In the genomic region with DNA sequence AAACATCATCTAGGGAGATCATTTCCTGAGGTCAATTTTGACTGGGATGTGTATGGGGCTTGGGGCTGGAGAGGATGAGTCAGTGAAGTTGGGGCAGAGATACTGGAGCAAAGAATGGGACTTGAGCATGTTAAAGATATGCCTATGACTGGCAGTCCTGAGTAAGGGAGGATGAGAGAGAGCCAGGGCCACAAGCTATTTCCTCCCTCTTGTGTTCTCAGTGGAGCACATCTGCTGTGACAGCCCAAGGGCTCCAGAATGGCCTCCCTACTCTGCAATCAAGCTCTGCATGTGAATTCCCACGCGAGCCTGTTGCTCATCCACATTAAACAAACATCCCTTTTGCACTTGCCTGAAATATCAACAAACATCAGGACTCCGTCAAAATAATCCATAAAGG, we compare ENCODE assay signal across 1 cellular context.
TF ChIP-seq lines count a peak whose summit lies in the region.

No MANE protein-coding gene starts in this region.

TF ChIP-seq in HEK293, 187 proteins besides CTCF, POLR2A, EP300 and RAD21 (continued from another document):
- TF ChIP-seq, protein P1, sequence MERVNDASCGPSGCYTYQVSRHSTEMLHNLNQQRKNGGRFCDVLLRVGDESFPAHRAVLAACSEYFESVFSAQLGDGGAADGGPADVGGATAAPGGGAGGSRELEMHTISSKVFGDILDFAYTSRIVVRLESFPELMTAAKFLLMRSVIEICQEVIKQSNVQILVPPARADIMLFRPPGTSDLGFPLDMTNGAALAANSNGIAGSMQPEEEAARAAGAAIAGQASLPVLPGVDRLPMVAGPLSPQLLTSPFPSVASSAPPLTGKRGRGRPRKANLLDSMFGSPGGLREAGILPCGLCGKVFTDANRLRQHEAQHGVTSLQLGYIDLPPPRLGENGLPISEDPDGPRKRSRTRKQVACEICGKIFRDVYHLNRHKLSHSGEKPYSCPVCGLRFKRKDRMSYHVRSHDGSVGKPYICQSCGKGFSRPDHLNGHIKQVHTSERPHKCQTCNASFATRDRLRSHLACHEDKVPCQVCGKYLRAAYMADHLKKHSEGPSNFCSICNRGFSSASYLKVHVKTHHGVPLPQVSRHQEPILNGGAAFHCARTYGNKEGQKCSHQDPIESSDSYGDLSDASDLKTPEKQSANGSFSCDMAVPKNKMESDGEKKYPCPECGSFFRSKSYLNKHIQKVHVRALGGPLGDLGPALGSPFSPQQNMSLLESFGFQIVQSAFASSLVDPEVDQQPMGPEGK (tag by site-specific recombination; IDR thresholded peaks at IDR 0.05) = no peak
- no peak for TF ChIP-seq ZNF121 (tag by site-specific recombination; IDR thresholded peaks at IDR 0.05)
- TF ChIP-seq ZNF311 (tag by site-specific recombination; IDR thresholded peaks at IDR 0.05; ENCODE audit: borderline replicate concordance) = no peak
- TF ChIP-seq SCRT2 (tag by site-specific recombination; IDR thresholded peaks at IDR 0.05) = peak; percentile 72
- TF ChIP-seq ZNF175 (tag by site-specific recombination; IDR thresholded peaks at IDR 0.05) = no peak
- TF ChIP-seq, protein P2, sequence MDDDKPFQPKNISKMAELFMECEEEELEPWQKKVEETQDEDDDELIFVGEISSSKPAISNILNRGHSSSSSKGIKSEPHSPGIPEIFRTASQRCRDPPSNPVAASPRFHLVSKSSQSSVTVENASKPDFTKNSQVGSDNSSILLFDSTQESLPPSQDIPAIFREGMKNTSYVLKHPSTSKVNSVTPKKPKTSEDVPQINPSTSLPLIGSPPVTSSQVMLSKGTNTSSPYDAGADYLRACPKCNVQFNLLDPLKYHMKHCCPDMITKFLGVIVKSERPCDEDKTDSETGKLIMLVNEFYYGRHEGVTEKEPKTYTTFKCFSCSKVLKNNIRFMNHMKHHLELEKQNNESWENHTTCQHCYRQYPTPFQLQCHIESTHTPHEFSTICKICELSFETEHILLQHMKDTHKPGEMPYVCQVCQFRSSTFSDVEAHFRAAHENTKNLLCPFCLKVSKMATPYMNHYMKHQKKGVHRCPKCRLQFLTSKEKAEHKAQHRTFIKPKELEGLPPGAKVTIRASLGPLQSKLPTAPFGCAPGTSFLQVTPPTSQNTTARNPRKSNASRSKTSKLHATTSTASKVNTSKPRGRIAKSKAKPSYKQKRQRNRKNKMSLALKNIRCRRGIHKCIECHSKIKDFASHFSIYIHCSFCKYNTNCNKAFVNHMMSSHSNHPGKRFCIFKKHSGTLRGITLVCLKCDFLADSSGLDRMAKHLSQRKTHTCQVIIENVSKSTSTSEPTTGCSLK (tag by site-specific recombination; IDR thresholded peaks at IDR 0.05) = no peak
- TF ChIP-seq, protein P3, sequence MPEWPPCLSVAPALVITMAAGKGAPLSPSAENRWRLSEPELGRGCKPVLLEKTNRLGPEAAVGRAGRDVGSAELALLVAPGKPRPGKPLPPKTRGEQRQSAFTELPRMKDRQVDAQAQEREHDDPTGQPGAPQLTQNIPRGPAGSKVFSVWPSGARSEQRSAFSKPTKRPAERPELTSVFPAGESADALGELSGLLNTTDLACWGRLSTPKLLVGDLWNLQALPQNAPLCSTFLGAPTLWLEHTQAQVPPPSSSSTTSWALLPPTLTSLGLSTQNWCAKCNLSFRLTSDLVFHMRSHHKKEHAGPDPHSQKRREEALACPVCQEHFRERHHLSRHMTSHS (tag by site-specific recombination; IDR thresholded peaks at IDR 0.05) = no peak
- no peak for TF ChIP-seq ZNF529 (tag by site-specific recombination; IDR thresholded peaks at IDR 0.05; ENCODE audit: insufficient replicate concordance)
- TF ChIP-seq ZNF416 (tag by site-specific recombination; IDR thresholded peaks at IDR 0.05) = no peak
